ENCODE assay signal across 17 cellular contexts in genomic region chr12:4112290-4112689, GRCh38.
DNase-seq lines count a peak whose midpoint lies in the region; ATAC-seq and TF ChIP-seq lines count a peak whose summit lies in the region.
"Had no signal": no experiment of that assay in that cellular context is flagged by ENCODE, and none has a peak within 500 bp of the region (broad histone marks: within the 10 kb centered on the region; RNA-seq: fewer than 3 reads in every experiment).

No MANE protein-coding gene starts in this region.

- peaks cover 5% of the 10 kb centered on the region for H3K36me3 Mint-ChIP-seq in T-helper 1 cell treated with Interleukin-12 subunit alpha and Interleukin-12 subunit beta and Interleukin-4 antibody, amounts not matched to agents 30 μg/mL and 1 μg/mL, for 36 hours (ENCODE audit: low read depth)
- H3K36me3 Mint-ChIP-seq in osteocyte (ENCODE audit: unreplicated experiment), result no peaks in the 10 kb centered on the region
- H3K36me3 Mint-ChIP-seq: naive B cell had no signal

- H3K27ac Mint-ChIP-seq in T-helper 1 cell treated with Interleukin-12 subunit alpha and Interleukin-12 subunit beta and Interleukin-4 antibody, amounts not matched to agents 30 μg/mL and 1 μg/mL, for 36 hours, result peak overlapping the region; percentile 68
- no peak overlapping the region for H3K27ac Mint-ChIP-seq in osteocyte (ENCODE audit: unreplicated experiment)
- H3K27ac Mint-ChIP-seq: naive B cell had no signal

- H3K4me1 Mint-ChIP-seq in T-helper 1 cell treated with Interleukin-12 subunit alpha and Interleukin-12 subunit beta and Interleukin-4 antibody, amounts not matched to agents 30 μg/mL and 1 μg/mL, for 36 hours (ENCODE audit: low read depth), result peaks cover 68% of the 10 kb centered on the region
- H3K4me1 Mint-ChIP-seq in osteocyte (ENCODE audit: unreplicated experiment), result peaks cover 4% of the 10 kb centered on the region

- H3K4me3 Mint-ChIP-seq in T-helper 1 cell treated with Interleukin-12 subunit alpha and Interleukin-12 subunit beta and Interleukin-4 antibody, amounts not matched to agents 30 μg/mL and 1 μg/mL, for 36 hours, result no peak overlapping the region
- no peak overlapping the region for H3K4me3 Mint-ChIP-seq in osteocyte (ENCODE audit: unreplicated experiment)
- H3K4me3 Mint-ChIP-seq: naive B cell, T-helper 17 cell had no signal

- in situ Hi-C loops in GM13976 (cut with MboI; ENCODE audit: low sequenced_read_pairs, unreplicated experiment), result no loop called here

- DNase-seq in activated effector memory CD4-positive, alpha-beta T cell treated with anti-CD3 and anti-CD28 coated beads, Interleukin-2, amount 50 U/mL, for 16 hours, result peak; percentile 28
- DNase-seq in activated effector memory CD4-positive, alpha-beta T cell treated with Interleukin-2 at 50 U/mL for 16 hours, result no peak
- DNase-seq in GM13976 (ENCODE audit: low spot score), result peak; percentile 42
- peak; percentile 32 for DNase-seq in osteocyte (ENCODE audit: extremely low spot score, unreplicated experiment)
- no peak for DNase-seq in stimulated activated naive CD4-positive, alpha-beta T cell (lab: John Stamatoyannopoulos, UW)
- DNase-seq in AG08395 (ENCODE audit: low spot score), result no peak
- DNase-seq: KBM-7, MV-4-11, naive B cell, NCI-H187, NCI-H226, NCI-H82, pancreas, PC-3, T-helper 17 cell had no signal

- H3K27me3 Mint-ChIP-seq in T-helper 1 cell treated with Interleukin-12 subunit alpha and Interleukin-12 subunit beta and Interleukin-4 antibody, amounts not matched to agents 30 μg/mL and 1 μg/mL, for 36 hours (ENCODE audit: low read depth), result no peaks in the 10 kb centered on the region
- peaks cover 2% of the 10 kb centered on the region for H3K27me3 Mint-ChIP-seq in osteocyte (ENCODE audit: unreplicated experiment)

- no peak for ATAC-seq in HG03196 (IDR thresholded peaks at IDR 0.05; ENCODE audit: unreplicated experiment)
- ATAC-seq: pancreas, PC-3, T-helper 17 cell had no signal

- no peak for TF ChIP-seq CTCF in GM13976 (IDR thresholded peaks at IDR 0.05; ENCODE audit: borderline replicate concordance, control extremely low read depth, extremely low read depth, insufficient read depth, missing control alignments)
- TF ChIP-seq CTCF in osteocyte (IDR thresholded peaks at IDR 0.05), result no peak

- no peaks in the 10 kb centered on the region for H3K9me3 Mint-ChIP-seq in T-helper 1 cell treated with Interleukin-12 subunit alpha and Interleukin-12 subunit beta and Interleukin-4 antibody, amounts not matched to agents 30 μg/mL and 1 μg/mL, for 36 hours
- H3K9me3 Mint-ChIP-seq in osteocyte (ENCODE audit: unreplicated experiment), result no peaks in the 10 kb centered on the region
- H3K9me3 Mint-ChIP-seq: naive B cell had no signal

Comparison
In these comparisons a context has a peak if more than half of its experiments do, and no peak if none do; other contexts are left out.
1. DNase-seq: peak in activated effector memory CD4-positive, alpha-beta T cell treated with anti-CD3 and anti-CD28 coated beads, Interleukin-2, amount 50 U/mL, for 16 hours (single experiment), GM13976 (single experiment) and osteocyte (single experiment); none in activated effector memory CD4-positive, alpha-beta T cell treated with Interleukin-2 at 50 U/mL for 16 hours (single experiment), stimulated activated naive CD4-positive, alpha-beta T cell (0 of 6) and AG08395 (single experiment).